ENCODE assay signal across 7 cellular contexts in genomic region chr16:47228241-47228640, GRCh38.
"Had no signal": no experiment of that assay in that cellular context is flagged by ENCODE, and none has a peak within 500 bp of the region (broad histone marks: within the 10 kb centered on the region; RNA-seq: fewer than 3 reads in every experiment).

No MANE protein-coding gene starts in this region.

- ATAC-seq: GM12878 had no signal

- H3K4me3 ChIP-seq: GM12878 had no signal

- FAIRE-seq: G401.6, GM12878, GM12891, GM18507, GM19239 had no signal

- DNase-seq: GDM1, GF-D8 had no signal
